21 cellular contexts compared by ENCODE assay signal in genomic region chr9:120726484-120726883, GRCh38. TPM values are rescaled to one million over a fixed set of nuclear protein-coding genes. Genes with fewer than 3 reads are reported as not detected.
DNase-seq lines count a peak whose midpoint lies in the region; ATAC-seq and TF ChIP-seq lines count a peak whose summit lies in the region.
"Had no signal": no experiment of that assay in that cellular context is flagged by ENCODE, and none has a peak within 500 bp of the region (broad histone marks: within the 10 kb centered on the region; RNA-seq: fewer than 3 reads in every experiment).

No MANE protein-coding gene starts in this region.

- H3K36me3 Mint-ChIP-seq in activated CD8-positive, alpha-beta T cell treated with anti-CD3 and anti-CD28 coated beads for 36 hours (ENCODE audit: low read depth), result no peaks in the 10 kb centered on the region
- H3K36me3 Mint-ChIP-seq in activated CD8-positive, alpha-beta T cell treated with anti-CD3 and anti-CD28 coated beads, Interleukin-2, amount 10 ng/mL, durations not matched to agents 7 days and 5 days (ENCODE audit: low read depth), result no peaks in the 10 kb centered on the region
- no peaks in the 10 kb centered on the region for H3K36me3 Mint-ChIP-seq in activated naive CD8-positive, alpha-beta T cell treated with anti-CD3 and anti-CD28 coated beads, Interleukin-2, amount 50 U/mL, for 24 hours (ENCODE audit: low read depth)

- H3K9me3 Mint-ChIP-seq in activated CD8-positive, alpha-beta T cell treated with anti-CD3 and anti-CD28 coated beads for 36 hours, result no peaks in the 10 kb centered on the region
- no peaks in the 10 kb centered on the region for H3K9me3 Mint-ChIP-seq in activated CD8-positive, alpha-beta T cell treated with anti-CD3 and anti-CD28 coated beads, Interleukin-2, amount 10 ng/mL, durations not matched to agents 7 days and 5 days (ENCODE audit: insufficient read depth)
- no peaks in the 10 kb centered on the region for H3K9me3 Mint-ChIP-seq in activated naive CD8-positive, alpha-beta T cell treated with anti-CD3 and anti-CD28 coated beads, Interleukin-2, amount 50 U/mL, for 24 hours
- H3K9me3 Mint-ChIP-seq: CD4-positive, CD25-positive, alpha-beta regulatory T cell; GM23338 had no signal

- H3K36me3 ChIP-seq in DND-41 (ENCODE audit: insufficient read depth, low read length), result no peaks in the 10 kb centered on the region
- H3K36me3 ChIP-seq: BE2C had no signal

- DNase-seq in activated CD8-positive, alpha-beta T cell treated with anti-CD3 and anti-CD28 coated beads for 36 hours, result no peak
- DNase-seq in activated CD8-positive, alpha-beta T cell treated with anti-CD3 and anti-CD28 coated beads, Interleukin-2, amount 10 ng/mL, durations not matched to agents 7 days and 5 days, result no peak
- DNase-seq in DND-41 (no peak), GDM1 (lab: John Stamatoyannopoulos, UW) (no peak), T1000 (lab: John Stamatoyannopoulos, UW) (no peak)
- DNase-seq in activated naive CD8-positive, alpha-beta T cell treated with anti-CD3 and anti-CD28 coated beads, Interleukin-2, amount 50 U/mL, for 24 hours, result no peak
- DNase-seq: BE2C, COR-L47, GF-D8, HCEC 1CT, NCI-H1105 treated with DMSO at 0.1 percent for 48 hours, NCI-H1694, NCI-H2081 treated with DMSO at 0.1 percent for 48 hours, NCI-H82, OCI-M1, Right ventricle myocardium superior had no signal

- H3K4me3 Mint-ChIP-seq in activated CD8-positive, alpha-beta T cell treated with anti-CD3 and anti-CD28 coated beads for 36 hours, result no peak overlapping the region
- no peak overlapping the region for H3K4me3 Mint-ChIP-seq in activated CD8-positive, alpha-beta T cell treated with anti-CD3 and anti-CD28 coated beads, Interleukin-2, amount 10 ng/mL, durations not matched to agents 7 days and 5 days
- no peak overlapping the region for H3K4me3 Mint-ChIP-seq in activated naive CD8-positive, alpha-beta T cell treated with anti-CD3 and anti-CD28 coated beads, Interleukin-2, amount 50 U/mL, for 24 hours
- H3K4me3 Mint-ChIP-seq: CD4-positive, CD25-positive, alpha-beta regulatory T cell; GM23338 had no signal

- no peaks in the 10 kb centered on the region for H3K27me3 Mint-ChIP-seq in activated CD8-positive, alpha-beta T cell treated with anti-CD3 and anti-CD28 coated beads for 36 hours
- no peaks in the 10 kb centered on the region for H3K27me3 Mint-ChIP-seq in activated CD8-positive, alpha-beta T cell treated with anti-CD3 and anti-CD28 coated beads, Interleukin-2, amount 10 ng/mL, durations not matched to agents 7 days and 5 days (ENCODE audit: low read depth)
- H3K27me3 Mint-ChIP-seq in activated naive CD8-positive, alpha-beta T cell treated with anti-CD3 and anti-CD28 coated beads, Interleukin-2, amount 50 U/mL, for 24 hours, result no peaks in the 10 kb centered on the region
- H3K27me3 Mint-ChIP-seq: CD4-positive, CD25-positive, alpha-beta regulatory T cell had no signal

- no peaks in the 10 kb centered on the region for H3K9me3 ChIP-seq in DND-41 (ENCODE audit: insufficient read depth, low read length, severe bottlenecking)
- H3K9me3 ChIP-seq: BE2C had no signal

- H3K27ac Mint-ChIP-seq in activated CD8-positive, alpha-beta T cell treated with anti-CD3 and anti-CD28 coated beads for 36 hours, result no peak overlapping the region
- no peak overlapping the region for H3K27ac Mint-ChIP-seq in activated CD8-positive, alpha-beta T cell treated with anti-CD3 and anti-CD28 coated beads, Interleukin-2, amount 10 ng/mL, durations not matched to agents 7 days and 5 days
- H3K27ac Mint-ChIP-seq in activated naive CD8-positive, alpha-beta T cell treated with anti-CD3 and anti-CD28 coated beads, Interleukin-2, amount 50 U/mL, for 24 hours, result no peak overlapping the region
- H3K27ac Mint-ChIP-seq: GM23338 had no signal

- no peak overlapping the region for H3K4me3 ChIP-seq in DND-41 (ENCODE audit: low read depth in 1 of 2, low read length in 2 of 2)
- H3K4me3 ChIP-seq: GM23338, SK-N-MC had no signal

- H4K20me1 ChIP-seq in DND-41 (ENCODE audit: insufficient read depth, low read length), result no peaks in the 10 kb centered on the region

- CTCF ChIA-PET in activated CD8-positive, alpha-beta T cell treated with anti-CD3 and anti-CD28 coated beads for 36 hours (lab: Charles Lee), result interaction anchor here (1.0 kb wide), 1 partner anchor 333 kb away, joined by 4 read pairs; no protein-coding TSS in a partner anchor
- CTCF ChIA-PET in activated CD8-positive, alpha-beta T cell treated with anti-CD3 and anti-CD28 coated beads, Interleukin-2, amount 10 ng/mL, durations not matched to agents 7 days and 5 days (lab: Charles Lee), result no interaction called here

- H3K4me2 ChIP-seq in DND-41 (ENCODE audit: insufficient read depth, low read length), result no peak overlapping the region
- H3K4me2 ChIP-seq: GM23338 had no signal

- no peaks in the 10 kb centered on the region for H3K27me3 ChIP-seq in DND-41 (ENCODE audit: insufficient read depth, low read length, poor library complexity)
- H3K27me3 ChIP-seq: BE2C had no signal

- no peak for TF ChIP-seq CTCF in activated CD8-positive, alpha-beta T cell treated with anti-CD3 and anti-CD28 coated beads for 36 hours (IDR thresholded peaks at IDR 0.05)
- TF ChIP-seq CTCF in DND-41 (IDR thresholded peaks at IDR 0.05; ENCODE audit: borderline replicate concordance, extremely low read depth, low read length, poor library complexity, severe bottlenecking), result no peak

- no peak overlapping the region for H2AFZ ChIP-seq in DND-41 (ENCODE audit: low read depth, low read length)
- H2AFZ ChIP-seq: GM23338 had no signal

- POLR2A ChIA-PET in activated CD8-positive, alpha-beta T cell treated with anti-CD3 and anti-CD28 coated beads for 36 hours (lab: Charles Lee), result interaction anchor here (1.5 kb wide), 1 partner anchor 12 kb away, joined by 3 read pairs; no protein-coding TSS in a partner anchor
- POLR2A ChIA-PET in activated CD8-positive, alpha-beta T cell treated with anti-CD3 and anti-CD28 coated beads, Interleukin-2, amount 10 ng/mL, durations not matched to agents 7 days and 5 days (lab: Charles Lee), result no interaction called here

- peaks cover 6% of the 10 kb centered on the region for H3K4me1 Mint-ChIP-seq in activated CD8-positive, alpha-beta T cell treated with anti-CD3 and anti-CD28 coated beads for 36 hours (ENCODE audit: low read depth)
- H3K4me1 Mint-ChIP-seq in activated CD8-positive, alpha-beta T cell treated with anti-CD3 and anti-CD28 coated beads, Interleukin-2, amount 10 ng/mL, durations not matched to agents 7 days and 5 days (ENCODE audit: low read depth), result peaks cover 16% of the 10 kb centered on the region
- no peaks in the 10 kb centered on the region for H3K4me1 Mint-ChIP-seq in activated naive CD8-positive, alpha-beta T cell treated with anti-CD3 and anti-CD28 coated beads, Interleukin-2, amount 50 U/mL, for 24 hours

- no peak overlapping the region for H3K9ac ChIP-seq in DND-41 (ENCODE audit: low read depth, low read length)

- intact Hi-C loops in activated CD8-positive, alpha-beta T cell treated with anti-CD3 and anti-CD28 coated beads for 36 hours (cut with micrococcal nuclease), result no loop called here

- peak; percentile 70 for ATAC-seq in activated CD8-positive, alpha-beta T cell treated with anti-CD3 and anti-CD28 coated beads for 36 hours
- ATAC-seq in activated CD8-positive, alpha-beta T cell treated with anti-CD3 and anti-CD28 coated beads, Interleukin-2, amount 10 ng/mL, durations not matched to agents 7 days and 5 days, result no peak
- ATAC-seq in DND-41 (ENCODE audit: insufficient read depth, low read depth), result peak; percentile 42; the same call in 1 of the 3 replicates
- peak; percentile 43 for ATAC-seq in GM19025 (IDR thresholded peaks at IDR 0.05; ENCODE audit: low read depth, unreplicated experiment)
- ATAC-seq in activated naive CD8-positive, alpha-beta T cell treated with anti-CD3 and anti-CD28 coated beads, Interleukin-2, amount 50 U/mL, for 24 hours, result peak; percentile 25
- no peak for ATAC-seq in HG03521 (IDR thresholded peaks at IDR 0.05; ENCODE audit: unreplicated experiment)
- ATAC-seq: GM23338 had no signal

- H3K27ac ChIP-seq in DND-41 (ENCODE audit: low read length), result no peak overlapping the region
- H3K27ac ChIP-seq: SK-N-MC had no signal

- no peaks in the 10 kb centered on the region for H3K79me2 ChIP-seq in DND-41 (ENCODE audit: insufficient read depth, low read length)

- no peaks in the 10 kb centered on the region for H3K4me1 ChIP-seq in DND-41 (ENCODE audit: insufficient read depth, low read length)
- H3K4me1 ChIP-seq: BE2C had no signal

RNA-seq across cellular contexts. Expression of gene MEGF9, which starts 12.2 kb away (rescaled TPM):
- 1 to 10 TPM; 3.0 to 3.2 TPM for total RNA-seq in activated CD8-positive, alpha-beta T cell treated with anti-CD3 and anti-CD28 coated beads for 36 hours
- 1 to 10 TPM; 6.3 to 6.7 TPM for total RNA-seq in activated CD8-positive, alpha-beta T cell treated with anti-CD3 and anti-CD28 coated beads, Interleukin-2, amount 10 ng/mL, durations not matched to agents 7 days and 5 days

Comparison
In these comparisons a context has a peak if more than half of its experiments do, and no peak if none do; other contexts are left out.
1. ATAC-seq: peak in activated CD8-positive, alpha-beta T cell treated with anti-CD3 and anti-CD28 coated beads for 36 hours (single experiment), DND-41 (single experiment), GM19025 (single experiment) and activated naive CD8-positive, alpha-beta T cell treated with anti-CD3 and anti-CD28 coated beads, Interleukin-2, amount 50 U/mL, for 24 hours (single experiment); none in activated CD8-positive, alpha-beta T cell treated with anti-CD3 and anti-CD28 coated beads, Interleukin-2, amount 10 ng/mL, durations not matched to agents 7 days and 5 days (single experiment) and HG03521 (single experiment).